Comparison of ENCODE assay signal across 1 cellular context in genomic region chr1:209406111-209406654, GRCh38.
TF ChIP-seq lines count a peak whose summit lies in the region.

No MANE protein-coding gene starts in this region.

TF ChIP-seq in SK-N-SH, 30 proteins besides CTCF, POLR2A, EP300 and RAD21 (continued from another document):
- no peak for TF ChIP-seq USF1 (IDR thresholded peaks at IDR 0.05; ENCODE audit: borderline replicate concordance, low read depth)
- TF ChIP-seq USF2 (IDR thresholded peaks at IDR 0.05; ENCODE audit: borderline replicate concordance, low read depth, low read length) = no peak
- TF ChIP-seq TCF12 (IDR thresholded peaks at IDR 0.05) = no peak
- no peak for TF ChIP-seq NFIC (IDR thresholded peaks at IDR 0.05; ENCODE audit: borderline replicate concordance)
- TF ChIP-seq GABPA (IDR thresholded peaks at IDR 0.05; ENCODE audit: low read depth) = no peak
- TF ChIP-seq ZBTB33 (IDR thresholded peaks at IDR 0.05; ENCODE audit: borderline replicate concordance, low read depth) = no peak
- no peak for TF ChIP-seq REST (IDR thresholded peaks at IDR 0.05; ENCODE audit: low read depth, low read length)
TF ChIP-seq in SK-N-SH: peak in this region for 0.
